ENCODE assay signal across 38 cellular contexts in the genomic region with DNA sequence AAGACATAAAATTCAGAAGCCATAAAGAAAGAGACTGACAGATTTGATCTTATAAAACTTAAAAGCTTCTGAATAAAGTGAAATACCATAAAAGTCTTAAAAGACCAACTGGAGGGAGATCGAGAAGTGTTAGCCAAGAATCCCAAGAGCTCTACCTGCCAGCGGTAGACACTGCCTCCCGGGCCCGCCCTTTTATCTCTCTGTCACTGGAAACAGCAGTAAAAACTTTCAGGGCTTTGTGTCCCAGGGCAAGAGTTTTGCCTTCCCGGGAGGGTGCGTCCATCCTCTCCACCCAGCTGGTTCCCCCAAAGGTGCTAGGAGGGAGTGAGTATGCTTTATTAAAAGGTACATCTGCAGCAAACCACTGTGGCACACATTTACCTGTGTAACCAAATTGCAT. TPM values are rescaled to one million over a fixed set of nuclear protein-coding genes. Genes with fewer than 3 reads are reported as not detected.
"Had no signal": no experiment of that assay in that cellular context is flagged by ENCODE, and none has a peak within 500 bp of the region (broad histone marks: within the 10 kb centered on the region; RNA-seq: fewer than 3 reads in every experiment).

No MANE protein-coding gene starts in this region.

- ATAC-seq: activated CD8-positive, alpha-beta memory T cell treated with anti-CD3 and anti-CD28 coated beads, Interleukin-2, amount 10 ng/mL, durations not matched to agents 7 days and 5 days; activated naive CD8-positive, alpha-beta T cell treated with anti-CD3 and anti-CD28 coated beads, Interleukin-2, amount 50 U/mL, for 24 hours; Right ventricle myocardium inferior; SK-N-SH treated with all-trans-retinoic acid at 6 μM for 48 hours; T-cell; T-helper 17 cell had no signal

- H3K9me3 ChIP-seq: MG63 had no signal

- H3K4me3 ChIP-seq: MG63, PC-9 had no signal

- H3K36me3 Mint-ChIP-seq: activated CD8-positive, alpha-beta memory T cell treated with anti-CD3 and anti-CD28 coated beads, Interleukin-2, amount 10 ng/mL, durations not matched to agents 7 days and 5 days; activated naive CD4-positive, alpha-beta T cell treated with anti-CD3 and anti-CD28 coated beads, Interleukin-2, amount 10 ng/mL, durations not matched to agents 7 days and 5 days; activated naive CD8-positive, alpha-beta T cell; brain; T-cell had no signal

- H3K27me3 ChIP-seq: MG63 had no signal

- H3K27ac ChIP-seq: PC-9, RWPE1, WERI-Rb-1 had no signal

- H3K4me3 Mint-ChIP-seq: activated CD4-positive, alpha-beta memory T cell treated with anti-CD3 and anti-CD28 coated beads, Interleukin-2, amount 10 ng/mL, durations not matched to agents 7 days and 5 days; activated CD8-positive, alpha-beta memory T cell treated with anti-CD3 and anti-CD28 coated beads, Interleukin-2, amount 10 ng/mL, durations not matched to agents 7 days and 5 days; activated naive CD4-positive, alpha-beta T cell treated with anti-CD3 and anti-CD28 coated beads, Interleukin-2, amount 10 ng/mL, durations not matched to agents 7 days and 5 days; activated naive CD8-positive, alpha-beta T cell; activated naive CD8-positive, alpha-beta T cell treated with anti-CD3 and anti-CD28 coated beads, Interleukin-2, amount 50 U/mL, for 24 hours; brain; T-cell; T-helper 17 cell had no signal

- DNase-seq: activated CD4-positive, alpha-beta memory T cell treated with anti-CD3 and anti-CD28 coated beads, Interleukin-2, amount 10 ng/mL, durations not matched to agents 7 days and 5 days; activated CD4-positive, alpha-beta T cell treated with anti-CD3 and anti-CD28 coated beads for 1 hour; activated CD4-positive, alpha-beta T cell treated with anti-CD3 and anti-CD28 coated beads for 48 hours; activated CD4-positive, CD25-positive, alpha-beta regulatory T cell; activated CD8-positive, alpha-beta memory T cell treated with anti-CD3 and anti-CD28 coated beads for 24 hours; activated CD8-positive, alpha-beta memory T cell treated with anti-CD3 and anti-CD28 coated beads, Interleukin-2, amount 10 ng/mL, durations not matched to agents 7 days and 5 days; activated CD8-positive, alpha-beta memory T cell treated with anti-CD3 and anti-CD28 coated beads, Interleukin-2, amount 50 U/mL, for 48 hours; activated effector memory CD4-positive, alpha-beta T cell treated with Interleukin-2 at 50 U/mL for 16 hours; activated naive CD4-positive, alpha-beta T cell treated with anti-CD3 and anti-CD28 coated beads, Interleukin-2, amount 10 ng/mL, durations not matched to agents 7 days and 5 days; activated naive CD8-positive, alpha-beta T cell treated with anti-CD3 and anti-CD28 coated beads, Interleukin-2, amount 50 U/mL, for 24 hours; activated T-cell treated with anti-CD3 and anti-CD28 coated beads, Interleukin-2, amount 50 U/mL, for 48 hours; anterior cingulate cortex; caudate nucleus; Kasumi-1; MG63; NCI-H1048; NCI-H1105 treated with DMSO at 0.1 percent for 48 hours; NCI-H1436; NCI-H1694; NCI-H1930; NCI-H2081 treated with DMSO at 0.1 percent for 48 hours; NCI-H226; NCI-H446 treated with DMSO at 0.1 percent for 48 hours; NCI-H524; NCI-H69; NK-92 treated with Interleukin-12 subunit alpha and Interleukin-12 subunit beta, amount 100 ng/mL, for 24 hours; PC-9; SIG-M5; T-cell; T-helper 17 cell; WERI-Rb-1 had no signal

- H3K4me2 ChIP-seq: PC-9 had no signal

- H3K4me1 Mint-ChIP-seq: activated CD4-positive, alpha-beta memory T cell treated with anti-CD3 and anti-CD28 coated beads, Interleukin-2, amount 10 ng/mL, durations not matched to agents 7 days and 5 days; activated CD8-positive, alpha-beta memory T cell treated with anti-CD3 and anti-CD28 coated beads, Interleukin-2, amount 10 ng/mL, durations not matched to agents 7 days and 5 days; activated naive CD4-positive, alpha-beta T cell treated with anti-CD3 and anti-CD28 coated beads, Interleukin-2, amount 10 ng/mL, durations not matched to agents 7 days and 5 days; activated naive CD8-positive, alpha-beta T cell treated with anti-CD3 and anti-CD28 coated beads, Interleukin-2, amount 50 U/mL, for 24 hours; T-cell had no signal

- H3K27ac Mint-ChIP-seq: activated CD4-positive, alpha-beta memory T cell treated with anti-CD3 and anti-CD28 coated beads, Interleukin-2, amount 10 ng/mL, durations not matched to agents 7 days and 5 days; activated CD8-positive, alpha-beta memory T cell treated with anti-CD3 and anti-CD28 coated beads, Interleukin-2, amount 10 ng/mL, durations not matched to agents 7 days and 5 days; activated naive CD4-positive, alpha-beta T cell treated with anti-CD3 and anti-CD28 coated beads, Interleukin-2, amount 10 ng/mL, durations not matched to agents 7 days and 5 days; activated naive CD8-positive, alpha-beta T cell; activated naive CD8-positive, alpha-beta T cell treated with anti-CD3 and anti-CD28 coated beads, Interleukin-2, amount 50 U/mL, for 24 hours; brain; T-cell; T-helper 17 cell had no signal

- H3K36me3 ChIP-seq: MG63, WERI-Rb-1 had no signal

- H3K9me3 Mint-ChIP-seq: activated CD4-positive, alpha-beta memory T cell treated with anti-CD3 and anti-CD28 coated beads, Interleukin-2, amount 10 ng/mL, durations not matched to agents 7 days and 5 days; activated naive CD4-positive, alpha-beta T cell treated with anti-CD3 and anti-CD28 coated beads, Interleukin-2, amount 10 ng/mL, durations not matched to agents 7 days and 5 days; activated naive CD8-positive, alpha-beta T cell treated with anti-CD3 and anti-CD28 coated beads, Interleukin-2, amount 50 U/mL, for 24 hours; brain; T-cell had no signal

- H2AFZ ChIP-seq: PC-9 had no signal

RNA-seq across cellular contexts. Expression of gene PLA2G12B, which starts 5.8 kb away (rescaled TPM):
- total RNA-seq: activated CD4-positive, alpha-beta memory T cell treated with anti-CD3 and anti-CD28 coated beads, Interleukin-2, amount 10 ng/mL, durations not matched to agents 7 days and 5 days; activated CD8-positive, alpha-beta memory T cell treated with anti-CD3 and anti-CD28 coated beads, Interleukin-2, amount 10 ng/mL, durations not matched to agents 7 days and 5 days; bronchial epithelial cell; PC-9; SK-MEL-5; T-cell; T-helper 17 cell had no signal

RNA-seq across cellular contexts. Expression of gene OIT3, which starts 55.2 kb away (rescaled TPM):
- total RNA-seq: activated CD4-positive, alpha-beta memory T cell treated with anti-CD3 and anti-CD28 coated beads, Interleukin-2, amount 10 ng/mL, durations not matched to agents 7 days and 5 days; activated CD8-positive, alpha-beta memory T cell treated with anti-CD3 and anti-CD28 coated beads, Interleukin-2, amount 10 ng/mL, durations not matched to agents 7 days and 5 days; bronchial epithelial cell; Right ventricle myocardium inferior; SK-MEL-5; T-cell had no signal
